ENCODE assay signal across 9 cellular contexts in genomic region chr6:158894192-158894591, GRCh38.
DNase-seq lines count a peak whose midpoint lies in the region; FAIRE-seq and TF ChIP-seq lines count a peak whose summit lies in the region.
"Had no signal": no experiment of that assay in that cellular context is flagged by ENCODE, and none has a peak within 500 bp of the region (broad histone marks: within the 10 kb centered on the region; RNA-seq: fewer than 3 reads in every experiment).

No MANE protein-coding gene starts in this region.

- no peak overlapping the region for H3K4me3 ChIP-seq in HEK293 (ENCODE audit: low read depth, low read length)
- no peak overlapping the region for H3K4me3 ChIP-seq in smooth muscle cell
- H3K4me3 ChIP-seq: adrenal gland had no signal

- FAIRE-seq in D721Med (lab: Jason Lieb, UNC): no peak

- no peak overlapping the region for H3K4me2 ChIP-seq in smooth muscle cell

- WGBS in smooth muscle cell (ENCODE audit: low lambda C conversion rate): 9% methylated on average over 4 of the region's 4 CpGs

- CTCF ChIA-PET in HEK293 (lab: Yijun Ruan, JAX): interaction anchor here (0.6 kb wide), 1 partner anchor 672 kb away, joined by 3 read pairs; no protein-coding TSS in a partner anchor

- H3K27ac ChIP-seq in HEK293 (ENCODE audit: extremely low read depth, low read depth, low read length) (no peak overlapping the region), smooth muscle cell (ENCODE audit: low read depth) (peak overlapping the region; percentile 59)
- H3K27ac ChIP-seq: adrenal gland had no signal

- H3K9ac ChIP-seq in smooth muscle cell (ENCODE audit: low read depth): no peak overlapping the region

- no peaks in the 10 kb centered on the region for H4K20me1 ChIP-seq in smooth muscle cell (ENCODE audit: low read depth)

- H3K36me3 ChIP-seq in HEK293 (ENCODE audit: control insufficient read depth in 2 of 2, insufficient read depth in 1 of 2, low read length in 2 of 2) (no peaks in the 10 kb centered on the region), smooth muscle cell (ENCODE audit: low read depth) (no peaks in the 10 kb centered on the region)
- H3K36me3 ChIP-seq: adrenal gland had no signal

- H2AFZ ChIP-seq in smooth muscle cell (ENCODE audit: low read depth): no peak overlapping the region

- TF ChIP-seq CTCF in HEK293 (tag by site-specific recombination; IDR thresholded peaks at IDR 0.05) (no peak), smooth muscle cell (IDR thresholded peaks at IDR 0.05; ENCODE audit: borderline replicate concordance, insufficient read depth, poor library complexity, severe bottlenecking) (no peak), D721Med (IDR thresholded peaks at IDR 0.05; ENCODE audit: insufficient read depth, missing control alignments) (no peak)

- peak; percentile 34 for DNase-seq in T1000 (lab: John Stamatoyannopoulos, UW)
- peak; percentile 93 for DNase-seq in glomerular visceral epithelial cell (ENCODE audit: extremely low spot score)
- no peak for DNase-seq in smooth muscle cell (lab: John Stamatoyannopoulos, UW; ENCODE audit: unreplicated experiment)
- no peak for DNase-seq in stimulated activated CD4-positive, alpha-beta T cell treated with anti-CD3 and anti-CD28 coated beads, Interleukin-15, amount 100 ng/mL, for 24 hours
- DNase-seq in NCI-H1417 (lab: John Stamatoyannopoulos, UW): no peak
- no peak for DNase-seq in D721Med (ENCODE audit: insufficient read length, low spot score)
- DNase-seq: activated CD4-positive, alpha-beta T cell treated with anti-CD3 and anti-CD28 coated beads for 1 hour; adrenal gland had no signal

- H3K9me3 ChIP-seq in HEK293 (ENCODE audit: control insufficient read depth, insufficient read depth, low read depth, low read length): no peaks in the 10 kb centered on the region
- no peaks in the 10 kb centered on the region for H3K9me3 ChIP-seq in smooth muscle cell (replicated peaks; ENCODE audit: low read depth)
- H3K9me3 ChIP-seq: adrenal gland had no signal

- H3K79me2 ChIP-seq in smooth muscle cell (ENCODE audit: low read depth): no peaks in the 10 kb centered on the region

- H3K4me1 ChIP-seq in HEK293 (ENCODE audit: control insufficient read depth, insufficient read depth, low read length) (no peaks in the 10 kb centered on the region), smooth muscle cell (ENCODE audit: low read depth) (peaks cover 9% of the 10 kb centered on the region)
- H3K4me1 ChIP-seq: adrenal gland had no signal

- POLR2A ChIA-PET in HEK293 (lab: Yijun Ruan, JAX): interaction anchor here (0.7 kb wide), 1 partner anchor 160 kb away, joined by 3 read pairs; no protein-coding TSS in a partner anchor

- H3K27me3 ChIP-seq in smooth muscle cell (ENCODE audit: low read depth): no peaks in the 10 kb centered on the region
- H3K27me3 ChIP-seq: adrenal gland had no signal

- no peaks in the 10 kb centered on the region for H3F3A ChIP-seq in smooth muscle cell (ENCODE audit: low read depth)

TF ChIP-seq in HEK293, 187 proteins besides CTCF, POLR2A, EP300 and RAD21:
- no peak for TF ChIP-seq ZNF184 (tag by site-specific recombination; IDR thresholded peaks at IDR 0.05)
- TF ChIP-seq SP7 (tag by site-specific recombination; IDR thresholded peaks at IDR 0.05): 0 out of 2 replicates have a peak, but pooled peaks have one; percentile 35
- peak; percentile 60 for TF ChIP-seq ZNF366 (tag by site-specific recombination; conservative IDR thresholded peaks at IDR 0.05)
- 0 out of 2 replicates have a peak, but pooled peaks have one; percentile 18 for TF ChIP-seq FEZF1 (tag by site-specific recombination; IDR thresholded peaks at IDR 0.05)

Comparison
In these comparisons a context has a peak if more than half of its experiments do, and no peak if none do; other contexts are left out.
1. DNase-seq: peak in T1000 (single experiment) and glomerular visceral epithelial cell (single experiment); none in smooth muscle cell (single experiment), stimulated activated CD4-positive, alpha-beta T cell treated with anti-CD3 and anti-CD28 coated beads, Interleukin-15, amount 100 ng/mL, for 24 hours (single experiment), NCI-H1417 (0 of 3) and D721Med (single experiment).